In the genomic region with DNA sequence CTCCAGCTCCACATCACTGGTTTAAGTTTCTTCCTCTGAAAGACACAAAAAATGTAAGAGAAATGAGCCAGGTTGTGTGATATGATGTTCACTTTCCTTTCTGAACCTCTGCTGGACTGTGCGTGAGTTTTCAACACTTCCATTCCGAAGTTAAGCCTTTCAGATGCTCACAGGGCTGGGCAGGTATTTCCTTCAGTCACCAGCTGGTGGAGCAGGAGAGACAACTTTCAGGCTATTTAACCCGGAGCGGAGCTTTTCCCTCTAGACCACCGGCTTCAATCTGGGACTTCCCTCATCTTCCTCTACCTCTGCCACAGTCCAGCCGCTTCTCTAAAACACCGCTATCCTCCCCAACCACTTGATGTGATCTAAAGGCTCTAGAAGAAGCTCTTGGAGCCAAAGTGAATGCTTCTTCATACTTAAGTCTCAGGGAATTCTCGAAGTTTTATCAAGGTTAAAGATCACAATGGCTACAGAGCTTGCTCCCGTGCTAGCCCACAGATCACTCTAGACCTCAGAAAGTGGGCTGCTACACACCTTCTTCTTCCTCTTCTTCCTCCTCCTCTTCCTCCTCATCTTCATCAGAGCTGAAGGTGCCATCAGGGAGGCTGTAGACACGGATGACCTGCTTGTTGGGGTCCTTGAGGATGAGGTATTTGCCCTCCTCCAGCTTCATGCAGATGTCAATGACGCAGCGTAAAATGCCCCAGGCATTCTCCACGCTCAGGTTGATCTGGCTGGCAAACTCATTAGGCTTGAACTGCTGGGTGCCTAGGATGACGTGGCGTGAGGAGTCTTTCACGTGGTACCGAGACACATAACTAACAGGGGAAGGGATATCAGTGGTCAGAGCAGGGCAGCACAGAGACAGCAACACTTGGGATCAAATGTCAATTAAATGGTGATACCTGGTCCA, we compare ENCODE assay signal across 8 cellular contexts. TPM values are rescaled to one million over a fixed set of nuclear protein-coding genes. Genes with fewer than 3 reads are reported as not detected.
DNase-seq lines count a peak whose midpoint lies in the region; ATAC-seq and TF ChIP-seq lines count a peak whose summit lies in the region.

No MANE protein-coding gene starts in this region.

- H3F3A ChIP-seq in MM.1S (ENCODE audit: insufficient read depth, low read length), result peaks cover 53% of the 10 kb centered on the region

- peaks cover 10% of the 10 kb centered on the region for H3K4me1 ChIP-seq in MM.1S (ENCODE audit: low read length)
- H3K4me1 ChIP-seq in trophoblast cell (ENCODE audit: control insufficient read depth in 1 of 2, insufficient read depth in 2 of 2, low read length in 2 of 2), result peaks cover 3 to 9% of the 10 kb centered on the region in 2 experiments

- no peak overlapping the region for H3K23ac ChIP-seq in trophoblast cell (ENCODE audit: low read length)

- H4K20me1 ChIP-seq in MM.1S (ENCODE audit: insufficient read depth, low read length), result no peaks in the 10 kb centered on the region

- H3K27ac ChIP-seq in MM.1S (ENCODE audit: low read length) (no peak overlapping the region), trophoblast cell (ENCODE audit: low read depth, low read length) (no peak overlapping the region)

- H3K27ac Mint-ChIP-seq in stimulated activated memory B cell treated with anti-CD40 and anti-IgM and Interleukin-4, amounts not matched to agents 10 μg/mL and 1 μg/mL and 100 μg/mL, for 72 hours, result no peak overlapping the region

- TF ChIP-seq CTCF in MM.1S (IDR thresholded peaks at IDR 0.05; ENCODE audit: low read length), result peak; percentile 47

- H3K14ac ChIP-seq in trophoblast cell (ENCODE audit: low read length), result no peak overlapping the region

- H3K4ac ChIP-seq in trophoblast cell (ENCODE audit: low read depth, low read length), result no peak overlapping the region

- no peak overlapping the region for H2BK5ac ChIP-seq in trophoblast cell (ENCODE audit: low read depth, low read length, poor library complexity)

- H3K9ac ChIP-seq in MM.1S (ENCODE audit: low read length) (no peak overlapping the region), trophoblast cell (ENCODE audit: low read length) (no peak overlapping the region)

- no peak overlapping the region for H2AK5ac ChIP-seq in trophoblast cell (ENCODE audit: low read length)

- no peak for ATAC-seq in stimulated activated memory B cell treated with anti-CD40 and anti-IgM and Interleukin-4, amounts not matched to agents 10 μg/mL and 1 μg/mL and 100 μg/mL, for 72 hours

- H3K36me3 ChIP-seq in MM.1S (replicated peaks; ENCODE audit: insufficient read depth, low read length) (peaks cover 39% of the 10 kb centered on the region), trophoblast cell (ENCODE audit: control insufficient read depth in 1 of 2, insufficient read depth in 2 of 2, low read length in 2 of 2) (peaks cover 38 to 50% of the 10 kb centered on the region in 2 experiments)

- H3K27me3 ChIP-seq in MM.1S (replicated peaks; ENCODE audit: insufficient read depth, low read length) (no peaks in the 10 kb centered on the region), trophoblast cell (ENCODE audit: insufficient read depth, low read length) (no peaks in the 10 kb centered on the region)

- H2BK12ac ChIP-seq in trophoblast cell (ENCODE audit: low read length), result no peak overlapping the region

- no peak overlapping the region for H2AFZ ChIP-seq in MM.1S (ENCODE audit: low read length)
- no peak overlapping the region for H2AFZ ChIP-seq in trophoblast cell (ENCODE audit: insufficient read depth, low read length, poor library complexity)

- no peak overlapping the region for H4K8ac ChIP-seq in trophoblast cell (ENCODE audit: low read depth, low read length)

- WGBS in trophoblast cell (ENCODE audit: extremely low coverage, insufficient coverage, insufficient read length), result no CpG with 5 or more reads among the region's 17 CpGs

- H4K91ac ChIP-seq in trophoblast cell (ENCODE audit: low read depth, low read length), result no peak overlapping the region

- no peak overlapping the region for H3K4me3 Mint-ChIP-seq in stimulated activated memory B cell treated with anti-CD40 and anti-IgM and Interleukin-4, amounts not matched to agents 10 μg/mL and 1 μg/mL and 100 μg/mL, for 72 hours

- no peak overlapping the region for H4K12ac ChIP-seq in trophoblast cell (ENCODE audit: low read depth, low read length)

- no peaks in the 10 kb centered on the region for H3K9me3 ChIP-seq in MM.1S (replicated peaks; ENCODE audit: insufficient read depth, low read length)
- H3K9me3 ChIP-seq in trophoblast cell (ENCODE audit: insufficient read depth, low read depth, low read length), result no peaks in the 10 kb centered on the region

- no peaks in the 10 kb centered on the region for H3K9me3 Mint-ChIP-seq in stimulated activated memory B cell treated with anti-CD40 and anti-IgM and Interleukin-4, amounts not matched to agents 10 μg/mL and 1 μg/mL and 100 μg/mL, for 72 hours

- peaks cover 55% of the 10 kb centered on the region for H3K36me3 Mint-ChIP-seq in stimulated activated memory B cell treated with anti-CD40 and anti-IgM and Interleukin-4, amounts not matched to agents 10 μg/mL and 1 μg/mL and 100 μg/mL, for 72 hours

- peak; percentile 42 for DNase-seq in activated CD8-positive, alpha-beta memory T cell treated with anti-CD3 and anti-CD28 coated beads, Interleukin-2, amount 50 U/mL, for 4 hours
- no peak for DNase-seq in activated CD8-positive, alpha-beta memory T cell treated with anti-CD3 and anti-CD28 coated beads, Interleukin-2, amount 50 U/mL, for 48 hours
- no peak for DNase-seq in MM.1S
- DNase-seq in activated CD4-positive, alpha-beta T cell treated with anti-CD3 and anti-CD28 coated beads, Interleukin-2, amount 50 U/mL, for 1 hour, result peak; percentile 31
- peak; percentile 30 for DNase-seq in fibroblast of gingiva (ENCODE audit: low read depth)
- peak; percentile 76 to 84 for DNase-seq in trophoblast cell
- DNase-seq in midbrain (lab: John Stamatoyannopoulos, UW), result no peak

- H3K79me1 ChIP-seq in trophoblast cell (ENCODE audit: low read length), result peaks cover 5% of the 10 kb centered on the region

- no peak overlapping the region for H3K18ac ChIP-seq in trophoblast cell (ENCODE audit: low read length)

- no peak overlapping the region for H3K4me3 ChIP-seq in MM.1S (ENCODE audit: low read length)
- H3K4me3 ChIP-seq in trophoblast cell (ENCODE audit: low read depth, low read length), result no peak overlapping the region

- no peaks in the 10 kb centered on the region for H3K27me3 Mint-ChIP-seq in stimulated activated memory B cell treated with anti-CD40 and anti-IgM and Interleukin-4, amounts not matched to agents 10 μg/mL and 1 μg/mL and 100 μg/mL, for 72 hours

- no peak overlapping the region for H3K4me2 ChIP-seq in MM.1S (ENCODE audit: low read depth, low read length)
- H3K4me2 ChIP-seq in trophoblast cell (ENCODE audit: low read length), result no peak overlapping the region

- H3K79me2 ChIP-seq in MM.1S (ENCODE audit: low read length), result peaks cover 4% of the 10 kb centered on the region
- H3K79me2 ChIP-seq in trophoblast cell (ENCODE audit: control insufficient read depth, insufficient read depth, low read length, poor library complexity), result peaks cover 2% of the 10 kb centered on the region

- peaks cover 15% of the 10 kb centered on the region for H3K4me1 Mint-ChIP-seq in stimulated activated memory B cell treated with anti-CD40 and anti-IgM and Interleukin-4, amounts not matched to agents 10 μg/mL and 1 μg/mL and 100 μg/mL, for 72 hours

- H2BK120ac ChIP-seq in trophoblast cell (ENCODE audit: insufficient read depth, low read length, poor library complexity), result no peak overlapping the region

- no peaks in the 10 kb centered on the region for H3K9me2 ChIP-seq in MM.1S (replicated peaks; ENCODE audit: insufficient read depth, low read length)

RNA-seq across cellular contexts. Expression of a gene that starts 4.4 kb away (rescaled TPM):
- polyA plus RNA-seq in trophoblast cell (2013), result 5.0 and 5.1 TPM in 2 replicates

RNA-seq across cellular contexts. Expression of a gene that starts 17.7 kb away (rescaled TPM):
- 134 and 140 TPM in 2 replicates for polyA plus RNA-seq in trophoblast cell (2013)

RNA-seq across cellular contexts. Expression of a gene that starts 29.8 kb away (rescaled TPM):
- 47.7 and 47.8 TPM in 2 replicates for polyA plus RNA-seq in trophoblast cell (2013)

Comparison
In these comparisons a context has a peak if more than half of its experiments do, and no peak if none do; other contexts are left out.
1. DNase-seq: peak in activated CD8-positive, alpha-beta memory T cell treated with anti-CD3 and anti-CD28 coated beads, Interleukin-2, amount 50 U/mL, for 4 hours (single experiment), activated CD4-positive, alpha-beta T cell treated with anti-CD3 and anti-CD28 coated beads, Interleukin-2, amount 50 U/mL, for 1 hour (single experiment), fibroblast of gingiva (single experiment) and trophoblast cell (2 of 2); none in activated CD8-positive, alpha-beta memory T cell treated with anti-CD3 and anti-CD28 coated beads, Interleukin-2, amount 50 U/mL, for 48 hours (single experiment), MM.1S (single experiment) and midbrain (single experiment).